8 cellular contexts compared by ENCODE assay signal in genomic region chr13:19864339-19865309, GRCh38. TPM values are rescaled to one million over a fixed set of nuclear protein-coding genes. Genes with fewer than 3 reads are reported as not detected.
A peak's percentile ranks its signal among the peaks of the same experiment; 100 is the strongest.
DNase-seq lines count a peak whose midpoint lies in the region; ATAC-seq lines count a peak whose summit lies in the region.

No MANE protein-coding gene starts in this region.

- H3K36me3 Mint-ChIP-seq in T-cell = no peaks in the 10 kb centered on the region

- H3K4me1 ChIP-seq in HAP-1 (peaks cover 17% of the 10 kb centered on the region), aorta (ENCODE audit: control insufficient read depth in 1 of 2, insufficient read depth in 2 of 2, low read length in 2 of 2) (peaks cover 0 to 2% of the 10 kb centered on the region in 2 donors)

- H3K27me3 Mint-ChIP-seq in T-cell = no peaks in the 10 kb centered on the region

- H3K36me3 ChIP-seq in HAP-1 (replicated peaks) = no peaks in the 10 kb centered on the region; the same call in none of the 2 replicates
- H3K36me3 ChIP-seq in aorta (ENCODE audit: control insufficient read depth in 1 of 2, insufficient read depth in 2 of 2, low read length in 1 of 2) = no peaks in the 10 kb centered on the region

- CTCF ChIA-PET in T-cell (lab: Charles Lee) = interaction anchor here in 1 of 2 donors (0.6 to 1.4 kb wide), 6 partner anchors 12 to 256 kb away, joined by 3 to 5 read pairs (median 3); partner anchors contain the start of gene PSPC1

- peaks cover 24 to 32% (median 29%) of the 10 kb centered on the region in 3 donors for H3K4me1 Mint-ChIP-seq in T-cell

- H3K27me3 ChIP-seq in HAP-1 (ENCODE audit: low read depth) = no peaks in the 10 kb centered on the region
- H3K27me3 ChIP-seq in aorta (ENCODE audit: control insufficient read depth in 1 of 2, insufficient read depth in 2 of 2, low read length in 1 of 2) = no peaks in the 10 kb centered on the region

- H3K4me3 Mint-ChIP-seq in T-cell = peak overlapping the region; percentile 91 to 98 (median 95)

- H3K9me3 ChIP-seq in HAP-1 = no peaks in the 10 kb centered on the region
- H3K9me3 ChIP-seq in aorta (ENCODE audit: control insufficient read depth, low read length) = no peaks in the 10 kb centered on the region

- WGBS in aorta, 2 donors = 7% methylated on average over 53 to 54 of the region's 54 CpGs

- peak overlapping the region; percentile 94 to 98 for H3K27ac Mint-ChIP-seq in T-cell

- POLR2A ChIA-PET in T-cell (lab: Charles Lee) = interaction anchor here (0.6 to 1.7 kb wide), 3 partner anchors 12 to 80 kb away, joined by 3 to 6 read pairs (median 6); no protein-coding TSS in a partner anchor

- H3K27ac ChIP-seq in aorta (ENCODE audit: low read depth in 1 of 2, low read length in 2 of 2) = peak overlapping the region; percentile 83 to 87

- no peaks in the 10 kb centered on the region for H3K9me3 Mint-ChIP-seq in T-cell

- H3K4me3 ChIP-seq in GM08714 (ENCODE audit: low read length) (peak overlapping the region; percentile 57), HAP-1 (peak overlapping the region; percentile 82), aorta (ENCODE audit: low read length in 2 of 2) (peak overlapping the region; percentile 30 to 55)

- no peak for DNase-seq in HAP-1 (ENCODE audit: low spot score in 2 of 2)
- peak; percentile 72 for DNase-seq in MV-4-11 (lab: John Stamatoyannopoulos, UW)
- DNase-seq in T-cell = peak; percentile 50 to 80 (median 70)
- DNase-seq in anterior cingulate cortex (lab: John Stamatoyannopoulos, UW) = peak in 55 of 58 donors; percentile 14 to 83 (median 61)
- DNase-seq in hepatic stellate cell (ENCODE audit: low spot score) = peak; percentile 60
- peak; percentile 61 for DNase-seq in renal cortical epithelial cell (ENCODE audit: low read depth)
- DNase-seq in aorta = peak; percentile 72 to 83

- peak; percentile 37 to 47 (median 40) for ATAC-seq in T-cell (replicated peaks in 1 of 4)
- peak; percentile 59 for ATAC-seq in aorta (ENCODE audit: low FRiP score)

- in situ Hi-C loops in HAP-1 (cut with MboI; ENCODE audit: low sequenced_read_pairs) = no loop called here

- intact Hi-C loops in aorta (cut with DNase I) = loop anchor here (5.0 to 10.0 kb wide), 3 partner anchors 80 to 93 kb away; partner anchors contain the start of genes PSPC1 (in 2 of the 2) and ZMYM2 (in 1 of the 2)

RNA-seq across cellular contexts. Expression of gene ZMYM5, which starts 1.2 kb away (rescaled TPM):
- total RNA-seq in T-cell (10 to 100 TPM; 19.2 to 30.9 (median 23.0) TPM), renal cortical epithelial cell (15.8 and 18.9 TPM in 2 replicates), aorta (10 to 100 TPM; 12.4 to 19.5 TPM)
- 10 to 100 TPM in 1 of 2 donors, 1 to 10 TPM in 1; 5.5 to 10.8 TPM for polyA plus RNA-seq in aorta

Comparison
In these comparisons a context has a peak if more than half of its experiments do, and no peak if none do; other contexts are left out.
1. DNase-seq: peak in MV-4-11 (single experiment), T-cell (34 of 34), anterior cingulate cortex (55 of 58), hepatic stellate cell (single experiment), renal cortical epithelial cell (single experiment) and aorta (2 of 2); none in HAP-1 (0 of 2).
2. Peak in every context shown above with its lines, with median percentiles within 50 percentile points of each other: H3K4me3 ChIP-seq.